1 cellular context compared by ENCODE assay signal in genomic region chr12:89707992-89708792, GRCh38.
TF ChIP-seq lines count a peak whose summit lies in the region.

No MANE protein-coding gene starts in this region.

TF ChIP-seq in HepG2, 621 proteins besides CTCF, POLR2A, EP300 and RAD21 (continued from another document and continues in another):
- TF ChIP-seq HES4 (CRISPR knock-in tag; IDR thresholded peaks at IDR 0.05; ENCODE audit: borderline replicate concordance), result no peak
- TF ChIP-seq CBX1 (IDR thresholded peaks at IDR 0.05; ENCODE audit: low read depth), result no peak
- no peak for TF ChIP-seq ZNF281 (CRISPR knock-in tag; IDR thresholded peaks at IDR 0.05; ENCODE audit: borderline replicate concordance)
- 0 out of 2 replicates have a peak, but pooled peaks have one; percentile 48 for TF ChIP-seq ZMAT3 (CRISPR knock-in tag; conservative IDR thresholded peaks at IDR 0.05)
- no peak for TF ChIP-seq DBP (CRISPR knock-in tag; IDR thresholded peaks at IDR 0.05; ENCODE audit: not compliant biosample characterization)
- TF ChIP-seq GATAD2A (CRISPR knock-in tag; IDR thresholded peaks at IDR 0.05), result no peak
- 0 out of 2 replicates have a peak, but pooled peaks have one; percentile 15 for TF ChIP-seq ZSCAN21 (CRISPR knock-in tag; IDR thresholded peaks at IDR 0.05; ENCODE audit: borderline replicate concordance)
- peak; percentile 5; the same call in 1 of the 2 replicates for TF ChIP-seq RBFOX2 (IDR thresholded peaks at IDR 0.05; ENCODE audit: low read depth, low read length)
- TF ChIP-seq ISL2 (CRISPR knock-in tag; IDR thresholded peaks at IDR 0.05), result peak; percentile 6; the same call in 1 of the 2 replicates
- TF ChIP-seq GFI1 (CRISPR knock-in tag; IDR thresholded peaks at IDR 0.05; ENCODE audit: borderline replicate concordance), result peak; percentile 48; the same call in 1 of the 2 replicates
- peak; percentile 25 for TF ChIP-seq PTBP1 (IDR thresholded peaks at IDR 0.05; ENCODE audit: low read depth, low read length, poor library complexity, severe bottlenecking)
- TF ChIP-seq MYPOP (CRISPR knock-in tag; IDR thresholded peaks at IDR 0.05), result 0 out of 2 replicates have a peak, but pooled peaks have one; percentile 6
- TF ChIP-seq SAP130 (CRISPR knock-in tag; IDR thresholded peaks at IDR 0.05; ENCODE audit: low read depth), result no peak
- TF ChIP-seq ZNF430 (CRISPR knock-in tag; IDR thresholded peaks at IDR 0.05), result no peak
- TF ChIP-seq ZFP90 (CRISPR knock-in tag; IDR thresholded peaks at IDR 0.05; ENCODE audit: borderline replicate concordance), result peak; percentile 65
- no peak for TF ChIP-seq SMC3 (IDR thresholded peaks at IDR 0.05; ENCODE audit: low read length)
- TF ChIP-seq CREM (IDR thresholded peaks at IDR 0.05), result no peak
- no peak for TF ChIP-seq CREM (CRISPR knock-in tag; IDR thresholded peaks at IDR 0.05)
- TF ChIP-seq ZNF687 (CRISPR knock-in tag; IDR thresholded peaks at IDR 0.05), result peak; percentile 66
- TF ChIP-seq ZNF512B (CRISPR knock-in tag; IDR thresholded peaks at IDR 0.05; ENCODE audit: borderline replicate concordance), result no peak
- no peak for TF ChIP-seq SIN3B (IDR thresholded peaks at IDR 0.05; ENCODE audit: low read length)
- TF ChIP-seq NR2C2 (CRISPR knock-in tag; IDR thresholded peaks at IDR 0.05; ENCODE audit: borderline replicate concordance), result no peak
- peak; percentile 58 for TF ChIP-seq ARID4A (CRISPR knock-in tag; IDR thresholded peaks at IDR 0.05; ENCODE audit: borderline replicate concordance)
- no peak for TF ChIP-seq NFAT5 (CRISPR knock-in tag; IDR thresholded peaks at IDR 0.05)
- TF ChIP-seq TP53 (CRISPR knock-in tag; conservative IDR thresholded peaks at IDR 0.05), result no peak
- peak; percentile 29 for TF ChIP-seq ATF7-NPFF (CRISPR knock-in tag; IDR thresholded peaks at IDR 0.05; ENCODE audit: low read depth)
- TF ChIP-seq YY1 (IDR thresholded peaks at IDR 0.05; ENCODE audit: insufficient read depth, insufficient replicate concordance, low read depth, low read length), result peak; percentile 60
- no peak for TF ChIP-seq ZNF724P (CRISPR knock-in tag; IDR thresholded peaks at IDR 0.05; ENCODE audit: borderline replicate concordance)
- no peak for TF ChIP-seq THAP11 (CRISPR knock-in tag; IDR thresholded peaks at IDR 0.05)
- TF ChIP-seq NRL (CRISPR knock-in tag; IDR thresholded peaks at IDR 0.05; ENCODE audit: borderline replicate concordance), result no peak
- TF ChIP-seq LBX2 (CRISPR knock-in tag; IDR thresholded peaks at IDR 0.05; ENCODE audit: borderline replicate concordance), result peak; percentile 6; the same call in 1 of the 2 replicates
- TF ChIP-seq ZFX (CRISPR knock-in tag; IDR thresholded peaks at IDR 0.05; ENCODE audit: low read depth), result peak; percentile 22; the same call in 1 of the 2 replicates
- TF ChIP-seq MBD4 (IDR thresholded peaks at IDR 0.05; ENCODE audit: borderline replicate concordance, low read length), result no peak
- peak; percentile 68 for TF ChIP-seq AGO2 (optimal IDR thresholded peaks at IDR 0.05; ENCODE audit: low read depth, low read length)
- peak; percentile 11; the same call in 1 of the 2 replicates for TF ChIP-seq ZFY (CRISPR knock-in tag; IDR thresholded peaks at IDR 0.05)
- 0 out of 2 replicates have a peak, but pooled peaks have one; percentile 19 for TF ChIP-seq ISX (CRISPR knock-in tag; conservative IDR thresholded peaks at IDR 0.05)
- TF ChIP-seq DNMT3B (CRISPR knock-in tag; conservative IDR thresholded peaks at IDR 0.05), result no peak
- 0 out of 2 replicates have a peak, but pooled peaks have one; percentile 4 for TF ChIP-seq ZNF768 (CRISPR knock-in tag; IDR thresholded peaks at IDR 0.05)
- TF ChIP-seq ZC3H13 (CRISPR knock-in tag; IDR thresholded peaks at IDR 0.05), result no peak
